In genomic region chr6:52115891-52116604, GRCh38 we compare ENCODE assay signal across 27 cellular contexts. TPM values are rescaled to one million over a fixed set of nuclear protein-coding genes. Genes with fewer than 3 reads are reported as not detected.
"Had no signal": no experiment of that assay in that cellular context is flagged by ENCODE, and none has a peak within 500 bp of the region (broad histone marks: within the 10 kb centered on the region; RNA-seq: fewer than 3 reads in every experiment).

No MANE protein-coding gene starts in this region.

- H3K27ac ChIP-seq: epithelial cell of prostate, foreskin keratinocyte, left lung, right atrium auricular region, skin epidermis, upper lobe of left lung had no signal

- H3K4me3 Mint-ChIP-seq: activated CD4-positive, alpha-beta memory T cell treated with anti-CD3 and anti-CD28 coated beads for 36 hours; activated CD8-positive, alpha-beta memory T cell treated with anti-CD3 and anti-CD28 coated beads, Interleukin-2, amount 10 ng/mL, durations not matched to agents 7 days and 5 days; activated naive CD8-positive, alpha-beta T cell treated with anti-CD3 and anti-CD28 coated beads, Interleukin-2, amount 10 ng/mL, durations not matched to agents 7 days and 5 days; endodermal cell; mesothelial cell of epicardium; stimulated activated naive CD8-positive, alpha-beta T cell treated with anti-CD3 and anti-CD28 coated beads, Interleukin-15, amount 100 ng/mL, for 72 hours; WTC11 had no signal

- H3K36me3 Mint-ChIP-seq: activated CD8-positive, alpha-beta memory T cell treated with anti-CD3 and anti-CD28 coated beads, Interleukin-2, amount 10 ng/mL, durations not matched to agents 7 days and 5 days; mesothelial cell of epicardium had no signal

- H3K4me1 Mint-ChIP-seq: activated CD8-positive, alpha-beta memory T cell treated with anti-CD3 and anti-CD28 coated beads, Interleukin-2, amount 10 ng/mL, durations not matched to agents 7 days and 5 days; activated naive CD8-positive, alpha-beta T cell treated with anti-CD3 and anti-CD28 coated beads, Interleukin-2, amount 10 ng/mL, durations not matched to agents 7 days and 5 days; endodermal cell; mesothelial cell of epicardium; stimulated activated naive CD8-positive, alpha-beta T cell treated with anti-CD3 and anti-CD28 coated beads, Interleukin-15, amount 100 ng/mL, for 72 hours had no signal

- H3K9me3 ChIP-seq: body of pancreas, upper lobe of left lung had no signal

- H3K4me3 ChIP-seq: body of pancreas, left lung, right atrium auricular region, skin epidermis, upper lobe of left lung had no signal

- H3K27me3 ChIP-seq: body of pancreas, left lung, right atrium auricular region, upper lobe of left lung had no signal

- H3K4me1 ChIP-seq: foreskin keratinocyte, left lung, right atrium auricular region, upper lobe of left lung had no signal

- ATAC-seq: activated CD8-positive, alpha-beta memory T cell treated with anti-CD3 and anti-CD28 coated beads, Interleukin-2, amount 10 ng/mL, durations not matched to agents 7 days and 5 days; body of pancreas; left lung; stimulated activated naive CD8-positive, alpha-beta T cell treated with anti-CD3 and anti-CD28 coated beads, Interleukin-15, amount 100 ng/mL, for 72 hours; WTC11 had no signal

- DNase-seq: activated CD4-positive, alpha-beta memory T cell treated with anti-CD3 and anti-CD28 coated beads for 36 hours; activated CD4-positive, alpha-beta T cell treated with anti-CD3 and anti-CD28 coated beads for 4 hours; activated CD8-positive, alpha-beta memory T cell treated with anti-CD3 and anti-CD28 coated beads, Interleukin-2, amount 10 ng/mL, durations not matched to agents 7 days and 5 days; activated naive CD4-positive, alpha-beta T cell treated with Interleukin-2 at 50 U/mL for 16 hours; activated naive CD8-positive, alpha-beta T cell treated with anti-CD3 and anti-CD28 coated beads, Interleukin-2, amount 10 ng/mL, durations not matched to agents 7 days and 5 days; amygdala; body of pancreas; caudate nucleus; endodermal cell; glutamatergic neuron; kidney; left lung; stimulated activated CD4-positive, alpha-beta T cell treated with anti-CD3 and anti-CD28 coated beads, Interleukin-15, amount 100 ng/mL, for 24 hours; stimulated activated CD4-positive, alpha-beta T cell treated with anti-CD3 and anti-CD28 coated beads, Interleukin-2, amount 100 ng/mL, for 48 hours; stimulated activated naive CD8-positive, alpha-beta T cell treated with anti-CD3 and anti-CD28 coated beads, Interleukin-15, amount 100 ng/mL, for 72 hours; upper lobe of left lung had no signal

- H3K36me3 ChIP-seq: left lung, right atrium auricular region, upper lobe of left lung had no signal

- H3K27ac Mint-ChIP-seq: activated CD4-positive, alpha-beta memory T cell treated with anti-CD3 and anti-CD28 coated beads for 36 hours; activated CD8-positive, alpha-beta memory T cell treated with anti-CD3 and anti-CD28 coated beads, Interleukin-2, amount 10 ng/mL, durations not matched to agents 7 days and 5 days; activated naive CD8-positive, alpha-beta T cell treated with anti-CD3 and anti-CD28 coated beads, Interleukin-2, amount 10 ng/mL, durations not matched to agents 7 days and 5 days; activated T-helper 2 cell treated with anti-CD3 and anti-CD28 coated beads, Interferon-gamma antibody, Interleukin-2, Interleukin-4, amounts not matched to agents 10 μg/mL and 5 μg/mL and 100 μg/mL, durations not matched to agents 14 hours and 24 hours and 36 hours; endodermal cell; mesothelial cell of epicardium; stimulated activated naive CD8-positive, alpha-beta T cell treated with anti-CD3 and anti-CD28 coated beads, Interleukin-15, amount 100 ng/mL, for 72 hours; WTC11 had no signal

RNA-seq across cellular contexts. Expression of gene PKHD1, which starts 28.6 kb away (rescaled TPM):
- total RNA-seq: activated CD8-positive, alpha-beta memory T cell treated with anti-CD3 and anti-CD28 coated beads, Interleukin-2, amount 10 ng/mL, durations not matched to agents 7 days and 5 days; activated naive CD8-positive, alpha-beta T cell treated with anti-CD3 and anti-CD28 coated beads, Interleukin-2, amount 10 ng/mL, durations not matched to agents 7 days and 5 days; activated T-helper 2 cell treated with anti-CD3 and anti-CD28 coated beads, Interferon-gamma antibody, Interleukin-2, Interleukin-4, amounts not matched to agents 10 μg/mL and 5 μg/mL and 100 μg/mL, durations not matched to agents 14 hours and 24 hours and 36 hours; fibroblast of lung; foreskin keratinocyte; lung microvascular endothelial cell; posterior vena cava; right atrium auricular region; T-helper 2 cell treated with Interferon-gamma antibody and Interleukin-4, amounts not matched to agents 100 ng/mL and 5 ng/mL, for 36 hours had no signal
